10 cellular contexts compared by ENCODE assay signal in genomic region chr9:97981828-97982164, GRCh38. TPM values are rescaled to one million over a fixed set of nuclear protein-coding genes. Genes with fewer than 3 reads are reported as not detected.
DNase-seq lines count a peak whose midpoint lies in the region; ATAC-seq and TF ChIP-seq lines count a peak whose summit lies in the region.
"Had no signal": no experiment of that assay in that cellular context is flagged by ENCODE, and none has a peak within 500 bp of the region (broad histone marks: within the 10 kb centered on the region; RNA-seq: fewer than 3 reads in every experiment).

No MANE protein-coding gene starts in this region.

- no peaks in the 10 kb centered on the region for H3K9me2 ChIP-seq in SK-N-SH

- no peak overlapping the region for H4K8ac ChIP-seq in mesenchymal stem cell (ENCODE audit: low read length)

- peaks cover 34% of the 10 kb centered on the region for H3K79me2 ChIP-seq in SK-N-SH (ENCODE audit: insufficient read depth)

- H3K9ac ChIP-seq in mesenchymal stem cell (ENCODE audit: low read length): peak overlapping the region; percentile 96
- H3K9ac ChIP-seq in SK-N-SH: no peak overlapping the region

- H2BK120ac ChIP-seq in mesenchymal stem cell (ENCODE audit: low read depth, low read length): no peak overlapping the region

- no peaks in the 10 kb centered on the region for H3K36me3 ChIP-seq in A673 (ENCODE audit: insufficient read depth, low read length, poor library complexity, severe bottlenecking)
- H3K36me3 ChIP-seq in HAP-1 (replicated peaks): peaks cover 5% of the 10 kb centered on the region
- H3K36me3 ChIP-seq in mesenchymal stem cell (ENCODE audit: control insufficient read depth in 1 of 2, insufficient read depth in 2 of 2, low read depth in 1 of 2, low read length in 2 of 2): no peaks in the 10 kb centered on the region
- H3K36me3 ChIP-seq in SK-N-SH (replicated peaks in 1 of 2; ENCODE audit: control insufficient read depth in 1 of 2, insufficient read depth in 2 of 2, low read length in 1 of 2): no peaks in the 10 kb centered on the region
- H3K36me3 ChIP-seq in BE2C: peaks cover 27% of the 10 kb centered on the region

- ATAC-seq in activated CD8-positive, alpha-beta T cell treated with anti-CD3 and anti-CD28 coated beads, Interleukin-2, amount 10 ng/mL, durations not matched to agents 7 days and 5 days: no peak

- TF ChIP-seq CTCF in A673 (conservative IDR thresholded peaks at IDR 0.05; ENCODE audit: low read depth, low read length) (no peak), SK-N-SH (IDR thresholded peaks at IDR 0.05) (no peak), BE2C (IDR thresholded peaks at IDR 0.05; ENCODE audit: low read depth, low read length) (no peak)

- H3K4me3 Mint-ChIP-seq in activated CD8-positive, alpha-beta T cell treated with anti-CD3 and anti-CD28 coated beads, Interleukin-2, amount 10 ng/mL, durations not matched to agents 7 days and 5 days: peak overlapping the region; percentile 84

- no peak overlapping the region for H3K27ac ChIP-seq in A673 (ENCODE audit: low read depth, low read length, poor library complexity, severe bottlenecking)
- H3K27ac ChIP-seq in mesenchymal stem cell (ENCODE audit: low read length, poor library complexity, severe bottlenecking): no peak overlapping the region
- no peak overlapping the region for H3K27ac ChIP-seq in SK-N-SH (ENCODE audit: low read depth in 2 of 2, low read length in 1 of 2)

- no peak for TF ChIP-seq EP300 in SK-N-SH (IDR thresholded peaks at IDR 0.05; ENCODE audit: borderline replicate concordance in 1 of 2, low read depth in 1 of 2, low read length in 1 of 2)

- H3K4me1 Mint-ChIP-seq in activated CD8-positive, alpha-beta T cell treated with anti-CD3 and anti-CD28 coated beads, Interleukin-2, amount 10 ng/mL, durations not matched to agents 7 days and 5 days (ENCODE audit: low read depth): peaks cover 36% of the 10 kb centered on the region

- CTCF ChIA-PET in A673 (lab: Charles Lee): interaction anchor here (1.7 kb wide), 1 partner anchor 59 kb away, joined by 14 read pairs; the partner anchor contains the start of gene TRMO
- CTCF ChIA-PET in activated CD8-positive, alpha-beta T cell treated with anti-CD3 and anti-CD28 coated beads, Interleukin-2, amount 10 ng/mL, durations not matched to agents 7 days and 5 days (lab: Charles Lee): interaction anchor here (0.8 to 4.3 kb wide), 11 partner anchors 10 to 92 kb away, joined by 3 to 58 read pairs (median 6); partner anchors contain the start of genes HEMGN and TRMO
- CTCF ChIA-PET in SK-N-SH (lab: Yijun Ruan, JAX): interaction anchor here (0.7 to 9.2 kb wide), 6 partner anchors 10 to 59 kb away, joined by 3 to 90 read pairs (median 4); partner anchors contain the start of gene TRMO

- in situ Hi-C loops in HAP-1 (cut with MboI; ENCODE audit: low sequenced_read_pairs): no loop called here

- no peak overlapping the region for H2BK12ac ChIP-seq in mesenchymal stem cell (ENCODE audit: low read length in 2 of 2)

- no peak for TF ChIP-seq RAD21 in SK-N-SH (IDR thresholded peaks at IDR 0.05; ENCODE audit: low read length)

- no TSS peak for BruUV-seq in A673 (replicated peaks; lab: Mats Ljungman, UMichigan)

- WGBS in mesenchymal stem cell: 80% methylated on average over 3 of the region's 4 CpGs
- WGBS in SK-N-SH (ENCODE audit: low lambda C conversion rate): 93% methylated on average over 4 of the region's 4 CpGs

- peaks cover 12% of the 10 kb centered on the region for H4K20me1 ChIP-seq in SK-N-SH (ENCODE audit: insufficient read depth)

- H3K23ac ChIP-seq in mesenchymal stem cell (ENCODE audit: low read length in 2 of 2): no peak overlapping the region

- no peak overlapping the region for H2AK5ac ChIP-seq in mesenchymal stem cell (ENCODE audit: low read length, severe bottlenecking)

- H3K27me3 Mint-ChIP-seq in activated CD8-positive, alpha-beta T cell treated with anti-CD3 and anti-CD28 coated beads, Interleukin-2, amount 10 ng/mL, durations not matched to agents 7 days and 5 days (ENCODE audit: low read depth): no peaks in the 10 kb centered on the region

- H2BK5ac ChIP-seq in mesenchymal stem cell (ENCODE audit: low read depth, low read length, poor library complexity, severe bottlenecking): no peak overlapping the region

- no peaks in the 10 kb centered on the region for H3K9me3 Mint-ChIP-seq in activated CD8-positive, alpha-beta T cell treated with anti-CD3 and anti-CD28 coated beads, Interleukin-2, amount 10 ng/mL, durations not matched to agents 7 days and 5 days (ENCODE audit: insufficient read depth)

- H3K27me3 ChIP-seq in A673 (replicated peaks; ENCODE audit: insufficient read depth, low read depth, low read length, poor library complexity): no peaks in the 10 kb centered on the region
- H3K27me3 ChIP-seq in HAP-1 (ENCODE audit: low read depth): no peaks in the 10 kb centered on the region
- peaks cover 0 to 7% of the 10 kb centered on the region in 2 experiments for H3K27me3 ChIP-seq in mesenchymal stem cell (ENCODE audit: control insufficient read depth in 1 of 2, insufficient read depth in 1 of 2, low read length in 2 of 2)
- H3K27me3 ChIP-seq in SK-N-SH (ENCODE audit: insufficient read depth): no peaks in the 10 kb centered on the region
- H3K27me3 ChIP-seq in BE2C: no peaks in the 10 kb centered on the region

- H3F3A ChIP-seq in SK-N-SH (replicated peaks; ENCODE audit: insufficient read depth): peaks cover 4% of the 10 kb centered on the region

- no peak overlapping the region for H3K14ac ChIP-seq in mesenchymal stem cell (ENCODE audit: low read length in 2 of 2)

- DNase-seq in A673 (ENCODE audit: low spot score) (peak; percentile 19), HAP-1 (ENCODE audit: low spot score in 2 of 2) (no peak), mesenchymal stem cell (peak; percentile 20), amygdala (lab: John Stamatoyannopoulos, UW) (no peak), SK-N-SH (no peak), BE2C (no peak)
- DNase-seq in activated CD8-positive, alpha-beta T cell treated with anti-CD3 and anti-CD28 coated beads, Interleukin-2, amount 10 ng/mL, durations not matched to agents 7 days and 5 days: no peak
- DNase-seq in stimulated activated CD4-positive, alpha-beta T cell treated with anti-CD3 and anti-CD28 coated beads, Interleukin-4, amount 100 ng/mL, for 1 hour: no peak
- DNase-seq: SW 1271 had no signal

- no peak overlapping the region for H3K18ac ChIP-seq in mesenchymal stem cell (ENCODE audit: low read depth in 1 of 2, low read length in 2 of 2)

- H3K9me3 ChIP-seq in A673 (ENCODE audit: low read depth, low read length, poor library complexity, severe bottlenecking) (no peaks in the 10 kb centered on the region), HAP-1 (no peaks in the 10 kb centered on the region), mesenchymal stem cell (ENCODE audit: control insufficient read depth, low read length) (no peaks in the 10 kb centered on the region), SK-N-SH (no peaks in the 10 kb centered on the region), BE2C (no peaks in the 10 kb centered on the region)

- H3K4me1 ChIP-seq in A673 (ENCODE audit: insufficient read depth, low read length, poor library complexity, severe bottlenecking): peaks cover 36% of the 10 kb centered on the region
- peaks cover 28% of the 10 kb centered on the region for H3K4me1 ChIP-seq in HAP-1
- peaks cover 17% of the 10 kb centered on the region for H3K4me1 ChIP-seq in mesenchymal stem cell (ENCODE audit: control insufficient read depth, insufficient read depth, low read depth, low read length)
- H3K4me1 ChIP-seq in SK-N-SH (ENCODE audit: control insufficient read depth in 1 of 2, insufficient read depth in 2 of 2, low read depth in 1 of 2, low read length in 1 of 2): peaks cover 4 to 30% of the 10 kb centered on the region in 2 experiments; a peak in 2 of 4 replicates
- H3K4me1 ChIP-seq in BE2C: peaks cover 12% of the 10 kb centered on the region; the same call in 1 of the 2 replicates

- H3K27ac Mint-ChIP-seq in activated CD8-positive, alpha-beta T cell treated with anti-CD3 and anti-CD28 coated beads, Interleukin-2, amount 10 ng/mL, durations not matched to agents 7 days and 5 days: peak overlapping the region; percentile 62

- no peak overlapping the region for H3K4me2 ChIP-seq in mesenchymal stem cell (ENCODE audit: low read length, poor library complexity, severe bottlenecking)
- no peak overlapping the region for H3K4me2 ChIP-seq in SK-N-SH

- POLR2A ChIA-PET in A673 (lab: Charles Lee; ENCODE audit: low non-redundant PET) (interaction anchor here (0.7 kb wide), 1 partner anchor 344 kb away, joined by 4 read pairs; no protein-coding TSS in a partner anchor), SK-N-SH (lab: Yijun Ruan, JAX) (interaction anchor here (1.3 kb wide), 1 partner anchor 39 kb away, joined by 5 read pairs; no protein-coding TSS in a partner anchor)
- POLR2A ChIA-PET in activated CD8-positive, alpha-beta T cell treated with anti-CD3 and anti-CD28 coated beads, Interleukin-2, amount 10 ng/mL, durations not matched to agents 7 days and 5 days (lab: Charles Lee): interaction anchor here (0.6 to 10.3 kb wide), 9 partner anchors 10 to 89 kb away, joined by 3 to 110 read pairs (median 4); partner anchors contain the start of genes NANS and TRMO

- intact Hi-C loops in A673 (cut with micrococcal nuclease; ENCODE audit: unreplicated experiment): loop anchor here (2.0 kb wide), 1 partner anchor 59 kb away; the partner anchor contains the start of gene TRMO

- H2AFZ ChIP-seq in mesenchymal stem cell (ENCODE audit: low read depth, low read length) (no peak overlapping the region), SK-N-SH (ENCODE audit: low read depth) (no peak overlapping the region)

- H4K91ac ChIP-seq in mesenchymal stem cell (ENCODE audit: low read length): no peak overlapping the region

- H3K4me3 ChIP-seq in A673 (ENCODE audit: low read depth, low read length, poor library complexity, severe bottlenecking) (peak overlapping the region; percentile 92), HAP-1 (peak overlapping the region; percentile 88), mesenchymal stem cell (ENCODE audit: insufficient read depth in 1 of 2, low read depth in 1 of 2, low read length in 2 of 2) (peak overlapping the region in 1 of 2 experiments; percentile 85), SK-N-SH (ENCODE audit: low read depth in 2 of 2, low read length in 1 of 2) (no peak overlapping the region), BE2C (ENCODE audit: low read depth, low read length) (no peak overlapping the region)

- H2BK15ac ChIP-seq in mesenchymal stem cell (ENCODE audit: low read depth, poor library complexity, severe bottlenecking): no peak overlapping the region

- H3K4ac ChIP-seq in mesenchymal stem cell (ENCODE audit: low read depth in 1 of 2, low read length in 2 of 2): no peak overlapping the region

- peaks cover 3% of the 10 kb centered on the region for H3K79me1 ChIP-seq in mesenchymal stem cell (replicated peaks; ENCODE audit: low read length, poor library complexity, severe bottlenecking)

- H3K36me3 Mint-ChIP-seq in activated CD8-positive, alpha-beta T cell treated with anti-CD3 and anti-CD28 coated beads, Interleukin-2, amount 10 ng/mL, durations not matched to agents 7 days and 5 days (ENCODE audit: low read depth): peaks cover 15% of the 10 kb centered on the region

RNA-seq across cellular contexts. Expression of gene ANP32B, which starts 1.3 kb away (rescaled TPM):
- 237 and 246 TPM in 2 replicates for total RNA-seq in A673 (2021)
- total RNA-seq in activated CD8-positive, alpha-beta T cell treated with anti-CD3 and anti-CD28 coated beads, Interleukin-2, amount 10 ng/mL, durations not matched to agents 7 days and 5 days: 100 to 1,000 TPM; 347 to 354 TPM
- polyA plus RNA-seq in mesenchymal stem cell (2013, experiment 1 of 2): 207 TPM
- 208 TPM for polyA plus RNA-seq in mesenchymal stem cell (2013, experiment 2 of 2)
- polyA plus RNA-seq in SK-N-SH (2012; rRNA removed): 21.6 and 28.4 TPM in 2 replicates
- 42.1 and 66.2 TPM in 2 replicates for polyA plus RNA-seq in SK-N-SH (2012; cell fraction: cytosol; rRNA removed)
- 11.4 and 12.7 TPM in 2 replicates for polyA plus RNA-seq in SK-N-SH (2012; cell fraction: nucleus; rRNA removed)
- polyA plus RNA-seq in BE2C (2012; ENCODE audit: insufficient read depth, insufficient read length, low read depth): 238 TPM

RNA-seq across cellular contexts. Expression of gene HEMGN, which starts 43.8 kb away (rescaled TPM):
- not detected in 2 replicates for total RNA-seq in A673 (2021)
- total RNA-seq in activated CD8-positive, alpha-beta T cell treated with anti-CD3 and anti-CD28 coated beads, Interleukin-2, amount 10 ng/mL, durations not matched to agents 7 days and 5 days: 1 to 10 TPM; 1.2 to 1.6 TPM
- polyA plus RNA-seq in mesenchymal stem cell (2013, experiment 1 of 2): not detected
- not detected for polyA plus RNA-seq in mesenchymal stem cell (2013, experiment 2 of 2)
- not detected in 2 replicates for polyA plus RNA-seq in SK-N-SH (2012; rRNA removed)
- not detected in 2 replicates for polyA plus RNA-seq in SK-N-SH (2012; cell fraction: cytosol; rRNA removed)
- not detected in 2 replicates for polyA plus RNA-seq in SK-N-SH (2012; cell fraction: nucleus; rRNA removed)
- polyA plus RNA-seq in BE2C (2012; ENCODE audit: insufficient read depth, insufficient read length, low read depth): not detected
- total RNA-seq: glomerular endothelial cell had no signal

RNA-seq across cellular contexts. Expression of gene TRMO, which starts 59.5 kb away (rescaled TPM):
- 8.9 and 10.3 TPM in 2 replicates for total RNA-seq in A673 (2021)
- total RNA-seq in activated CD8-positive, alpha-beta T cell treated with anti-CD3 and anti-CD28 coated beads, Interleukin-2, amount 10 ng/mL, durations not matched to agents 7 days and 5 days: 10 to 100 TPM; 18.7 to 19.2 TPM
- 9.9 TPM for polyA plus RNA-seq in mesenchymal stem cell (2013, experiment 1 of 2)
- 9.7 TPM for polyA plus RNA-seq in mesenchymal stem cell (2013, experiment 2 of 2)
- polyA plus RNA-seq in SK-N-SH (2012; rRNA removed): 8.1 and 11.8 TPM in 2 replicates
- 7.8 and 10.0 TPM in 2 replicates for polyA plus RNA-seq in SK-N-SH (2012; cell fraction: cytosol; rRNA removed)
- 10.5 and 20.3 TPM in 2 replicates for polyA plus RNA-seq in SK-N-SH (2012; cell fraction: nucleus; rRNA removed)
- polyA plus RNA-seq in BE2C (2012; ENCODE audit: insufficient read depth, insufficient read length, low read depth): 13.2 TPM

Comparison
In these comparisons a context has a peak if more than half of its experiments do, and no peak if none do; other contexts are left out.
1. DNase-seq: peak in A673 (single experiment) and mesenchymal stem cell (single experiment); none in HAP-1 (0 of 2), activated CD8-positive, alpha-beta T cell treated with anti-CD3 and anti-CD28 coated beads, Interleukin-2, amount 10 ng/mL, durations not matched to agents 7 days and 5 days (single experiment), amygdala (0 of 56), SK-N-SH (single experiment), BE2C (single experiment) and stimulated activated CD4-positive, alpha-beta T cell treated with anti-CD3 and anti-CD28 coated beads, Interleukin-4, amount 100 ng/mL, for 1 hour (single experiment).
2. H3K4me3 ChIP-seq: peak in A673 (single experiment) and HAP-1 (single experiment); none in SK-N-SH (0 of 2) and BE2C (single experiment).